1 cellular context compared by ENCODE assay signal in the genomic region with DNA sequence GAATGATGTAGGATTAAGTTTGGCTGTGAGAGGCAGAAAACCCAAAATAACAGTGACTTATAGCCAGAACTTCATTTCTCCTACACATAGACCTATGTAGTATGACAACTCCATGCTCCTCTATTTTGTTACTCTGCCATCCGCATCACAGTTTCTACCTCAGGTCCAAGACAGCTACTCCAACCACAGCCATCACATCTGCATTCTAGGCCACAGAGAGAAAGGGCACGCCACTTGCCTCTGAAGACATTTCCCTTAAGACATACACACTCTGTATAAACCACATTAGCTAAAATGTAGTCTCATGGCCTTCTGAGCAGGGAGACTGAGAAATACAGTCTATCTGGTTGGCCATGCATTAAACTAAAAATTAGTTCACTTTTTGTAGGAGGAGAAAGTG.
TF ChIP-seq lines count a peak whose summit lies in the region.

No MANE protein-coding gene starts in this region.

TF ChIP-seq in HepG2, 621 proteins besides CTCF, POLR2A, EP300 and RAD21:
- TF ChIP-seq RBM22 (optimal IDR thresholded peaks at IDR 0.05; ENCODE audit: low read length): peak; percentile 3
- TF ChIP-seq, protein P1, sequence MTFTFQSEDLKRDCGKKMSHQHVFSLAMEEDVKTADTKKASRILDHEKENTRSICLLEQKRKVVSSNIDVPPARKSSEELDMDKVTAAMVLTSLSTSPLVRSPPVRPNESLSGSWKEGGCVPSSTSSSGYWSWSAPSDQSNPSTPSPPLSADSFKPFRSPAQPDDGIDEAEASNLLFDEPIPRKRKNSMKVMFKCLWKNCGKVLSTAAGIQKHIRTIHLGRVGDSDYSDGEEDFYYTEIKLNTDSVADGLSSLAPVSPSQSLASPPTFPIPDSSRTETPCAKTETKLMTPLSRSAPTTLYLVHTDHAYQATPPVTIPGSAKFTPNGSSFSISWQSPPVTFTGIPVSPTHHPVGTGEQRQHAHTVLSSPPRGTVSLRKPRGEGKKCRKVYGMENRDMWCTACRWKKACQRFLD (CRISPR knock-in tag; IDR thresholded peaks at IDR 0.05; ENCODE audit: borderline replicate concordance): no peak
